Comparison of ENCODE assay signal across 7 cellular contexts in genomic region chr6:163490826-163491577, GRCh38.
DNase-seq lines count a peak whose midpoint lies in the region; TF ChIP-seq lines count a peak whose summit lies in the region.

No MANE protein-coding gene starts in this region.

- H3K4me3 ChIP-seq in Jurkat, Clone E6-1 (ENCODE audit: low read length): no peak overlapping the region
- H3K4me3 ChIP-seq in spleen: no peak overlapping the region

- peaks cover 23 to 93% (median 56%) of the 10 kb centered on the region in 6 donors for H3K4me1 ChIP-seq in spleen

- no peak for TF ChIP-seq POLR2A in spleen (IDR thresholded peaks at IDR 0.05)

- intact Hi-C loops in spleen (cut with DNase I; ENCODE audit: low total_unique reads): no loop called here

- H3K36me3 Mint-ChIP-seq in immature natural killer cell: no peaks in the 10 kb centered on the region

- peak; percentile 26 for DNase-seq in Jurkat, Clone E6-1 (ENCODE audit: low read depth, low spot score)
- DNase-seq in astrocyte of the hippocampus (ENCODE audit: low read depth, low spot score) (peak; percentile 80), immature natural killer cell (peak in 2 of 3 donors; percentile 7 to 17), spleen (peak; percentile 71), amniotic stem cell (lab: John Stamatoyannopoulos, UW) (no peak)
- DNase-seq in activated CD4-positive, CD25-positive, alpha-beta regulatory T cell treated with anti-CD3 and anti-CD28 coated beads, Interleukin-2, amount 50 U/mL, for 72 hours: no peak
- DNase-seq in stimulated activated naive CD4-positive, alpha-beta T cell treated with Interleukin-2 at 50 U/mL for 16 hours (lab: John Stamatoyannopoulos, UW): no peak

- TF ChIP-seq CTCF in spleen (IDR thresholded peaks at IDR 0.05 in 8 of 11, conservative IDR thresholded peaks at IDR 0.05 in 3 of 11): no peak

- peaks cover 54 to 73% of the 10 kb centered on the region in 2 donors for H3K4me1 Mint-ChIP-seq in immature natural killer cell

- no peaks in the 10 kb centered on the region for H3K27me3 ChIP-seq in spleen (replicated peaks in 1 of 7)

- no peaks in the 10 kb centered on the region for H3K36me3 ChIP-seq in spleen

- peak overlapping the region in 4 of 5 donors; percentile 13 to 46 (median 38) for H3K4me3 Mint-ChIP-seq in immature natural killer cell

- H3K27ac Mint-ChIP-seq in immature natural killer cell: peak overlapping the region; percentile 11 to 87 (median 78)

- H3K27ac ChIP-seq in spleen: peak overlapping the region in 6 of 8 donors; percentile 50 to 70 (median 54)

- no peaks in the 10 kb centered on the region for H3K9me3 ChIP-seq in spleen

- no peaks in the 10 kb centered on the region for H3K9me3 Mint-ChIP-seq in immature natural killer cell

- peaks cover 0 to 9% (median 0%) of the 10 kb centered on the region in 3 donors for H3K27me3 Mint-ChIP-seq in immature natural killer cell (ENCODE audit: low read depth in 3 of 3)

- WGBS in spleen, 5 donors: 57 to 80% (median 70%) methylated on average over 4 of the region's 4 CpGs

Comparison
In these comparisons a context has a peak if more than half of its experiments do, and no peak if none do; other contexts are left out.
1. DNase-seq: peak in Jurkat, Clone E6-1 (single experiment), astrocyte of the hippocampus (single experiment), immature natural killer cell (2 of 3) and spleen (single experiment); none in activated CD4-positive, CD25-positive, alpha-beta regulatory T cell treated with anti-CD3 and anti-CD28 coated beads, Interleukin-2, amount 50 U/mL, for 72 hours (single experiment), amniotic stem cell (single experiment) and stimulated activated naive CD4-positive, alpha-beta T cell treated with Interleukin-2 at 50 U/mL for 16 hours (single experiment).